Comparison of ENCODE assay signal across 33 cellular contexts in genomic region chr1:206083750-206084149, GRCh38. TPM values are rescaled to one million over a fixed set of nuclear protein-coding genes. Genes with fewer than 3 reads are reported as not detected.
"Had no signal": no experiment of that assay in that cellular context is flagged by ENCODE, and none has a peak within 500 bp of the region (broad histone marks: within the 10 kb centered on the region; RNA-seq: fewer than 3 reads in every experiment).

No MANE protein-coding gene starts in this region.

- H3K4me2 ChIP-seq: smooth muscle cell had no signal

- FAIRE-seq: endometrium, frontal cortex, keratinocyte had no signal

- H3K4me3 Mint-ChIP-seq: effector memory CD8-positive, alpha-beta T cell; naive thymus-derived CD8-positive, alpha-beta T cell; nephron progenitor cell had no signal

- H3K27me3 ChIP-seq: esophagus squamous epithelium, stomach, thyroid gland, vagina had no signal

- H3K4me1 Mint-ChIP-seq: nephron progenitor cell had no signal

- ATAC-seq: effector memory CD8-positive, alpha-beta T cell; left ventricle myocardium superior; lower lobe of right lung; naive thymus-derived CD8-positive, alpha-beta T cell; sciatic nerve had no signal

- H3K27ac ChIP-seq: coronary artery, esophagus squamous epithelium, lower lobe of right lung, stomach, thyroid gland, vagina had no signal

- H3K9me3 ChIP-seq: esophagus squamous epithelium, lower lobe of right lung, stomach, thyroid gland, vagina had no signal

- H3K36me3 ChIP-seq: esophagus squamous epithelium, lower lobe of right lung, stomach, thyroid gland, vagina had no signal

- H3K36me3 Mint-ChIP-seq: naive thymus-derived CD8-positive, alpha-beta T cell had no signal

- H3K27ac Mint-ChIP-seq: effector memory CD8-positive, alpha-beta T cell; naive thymus-derived CD8-positive, alpha-beta T cell; nephron progenitor cell had no signal

- H3K9me3 Mint-ChIP-seq: effector memory CD8-positive, alpha-beta T cell; naive thymus-derived CD8-positive, alpha-beta T cell; nephron progenitor cell had no signal

- DNase-seq: dermis blood vessel endothelial cell; effector memory CD8-positive, alpha-beta T cell; esophagus squamous epithelium; head of caudate nucleus; left ventricle myocardium superior; lower lobe of right lung; naive thymus-derived CD8-positive, alpha-beta T cell; nephron progenitor cell; nucleus accumbens; posterior cingulate gyrus; retina; stimulated activated CD4-positive, alpha-beta T cell treated with anti-CD3 and anti-CD28 coated beads, Interleukin-12 subunit alpha, Interleukin-12 subunit beta, amount 100 ng/mL, for 4 hours; stimulated activated CD4-positive, alpha-beta T cell treated with anti-CD3 and anti-CD28 coated beads, Interleukin-1b, Interleukin-23, amount 100 ng/mL, for 48 hours; stimulated activated CD4-positive, alpha-beta T cell treated with anti-CD3 and anti-CD28 coated beads, Interleukin-4, amount 100 ng/mL, for 1 hour; stimulated activated CD8-positive, alpha-beta memory T cell treated with anti-CD3 and anti-CD28 coated beads, Interleukin-4, amount 100 ng/mL, for 48 hours; stimulated activated naive CD4-positive, alpha-beta T cell treated with Interleukin-2 at 50 U/mL for 16 hours; stomach; thyroid gland had no signal

- H3K4me1 ChIP-seq: esophagus squamous epithelium, lower lobe of right lung, stomach, thyroid gland, vagina had no signal

- H3K4me3 ChIP-seq: coronary artery, lower lobe of right lung, smooth muscle cell, stomach, thyroid gland, vagina had no signal

RNA-seq across cellular contexts. Expression of gene RHEX, which starts 30.8 kb away (rescaled TPM):
- total RNA-seq: dermis blood vessel endothelial cell, glomerular endothelial cell, myocyte, osteocyte, pulmonary artery endothelial cell, smooth muscle cell, temporal lobe had no signal

RNA-seq across cellular contexts. Expression of gene AVPR1B, which starts 33.4 kb away (rescaled TPM):
- total RNA-seq: dermis blood vessel endothelial cell; esophagus squamous epithelium; frontal cortex; glomerular endothelial cell; left ventricle myocardium superior; lower lobe of right lung; mesenteric fat pad; myocyte; naive thymus-derived CD8-positive, alpha-beta T cell; osteocyte; pulmonary artery endothelial cell; sciatic nerve; smooth muscle cell; subcutaneous adipose tissue; temporal lobe; ureter; vagina had no signal
